1 cellular context compared by ENCODE assay signal in the genomic region with DNA sequence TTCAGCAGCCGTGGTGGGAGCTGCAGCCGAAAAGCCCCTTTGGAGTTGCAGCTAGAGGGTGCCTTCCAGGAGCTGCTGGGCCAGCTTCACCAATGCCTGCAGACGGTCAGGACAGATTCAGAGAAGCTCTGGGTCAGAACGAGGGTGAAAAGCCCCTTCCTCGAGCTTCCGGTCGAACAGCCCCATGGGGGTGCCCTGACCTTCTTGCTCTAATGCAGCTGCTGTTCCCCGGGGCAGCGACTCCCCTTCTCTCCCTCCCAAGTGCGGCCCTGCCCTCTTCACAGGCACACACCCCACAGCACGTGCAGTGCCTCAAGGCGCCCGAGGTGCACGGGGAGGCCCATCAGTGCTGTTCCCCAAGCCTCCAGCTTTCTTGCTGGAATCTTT.
TF ChIP-seq lines count a peak whose summit lies in the region.

No MANE protein-coding gene starts in this region.

TF ChIP-seq in GM12878, 131 proteins besides CTCF, POLR2A, EP300 and RAD21:
- TF ChIP-seq NFXL1 (IDR thresholded peaks at IDR 0.05; ENCODE audit: borderline replicate concordance), result no peak
- TF ChIP-seq TAF1 (IDR thresholded peaks at IDR 0.05; ENCODE audit: borderline replicate concordance, low read depth, low read length), result no peak
- TF ChIP-seq BHLHE40 (IDR thresholded peaks at IDR 0.05; ENCODE audit: borderline replicate concordance in 1 of 2, low read depth in 2 of 2, low read length in 1 of 2), result peak; percentile 85 to 95; a peak in 3 of 4 replicates
- TF ChIP-seq, protein P1, sequence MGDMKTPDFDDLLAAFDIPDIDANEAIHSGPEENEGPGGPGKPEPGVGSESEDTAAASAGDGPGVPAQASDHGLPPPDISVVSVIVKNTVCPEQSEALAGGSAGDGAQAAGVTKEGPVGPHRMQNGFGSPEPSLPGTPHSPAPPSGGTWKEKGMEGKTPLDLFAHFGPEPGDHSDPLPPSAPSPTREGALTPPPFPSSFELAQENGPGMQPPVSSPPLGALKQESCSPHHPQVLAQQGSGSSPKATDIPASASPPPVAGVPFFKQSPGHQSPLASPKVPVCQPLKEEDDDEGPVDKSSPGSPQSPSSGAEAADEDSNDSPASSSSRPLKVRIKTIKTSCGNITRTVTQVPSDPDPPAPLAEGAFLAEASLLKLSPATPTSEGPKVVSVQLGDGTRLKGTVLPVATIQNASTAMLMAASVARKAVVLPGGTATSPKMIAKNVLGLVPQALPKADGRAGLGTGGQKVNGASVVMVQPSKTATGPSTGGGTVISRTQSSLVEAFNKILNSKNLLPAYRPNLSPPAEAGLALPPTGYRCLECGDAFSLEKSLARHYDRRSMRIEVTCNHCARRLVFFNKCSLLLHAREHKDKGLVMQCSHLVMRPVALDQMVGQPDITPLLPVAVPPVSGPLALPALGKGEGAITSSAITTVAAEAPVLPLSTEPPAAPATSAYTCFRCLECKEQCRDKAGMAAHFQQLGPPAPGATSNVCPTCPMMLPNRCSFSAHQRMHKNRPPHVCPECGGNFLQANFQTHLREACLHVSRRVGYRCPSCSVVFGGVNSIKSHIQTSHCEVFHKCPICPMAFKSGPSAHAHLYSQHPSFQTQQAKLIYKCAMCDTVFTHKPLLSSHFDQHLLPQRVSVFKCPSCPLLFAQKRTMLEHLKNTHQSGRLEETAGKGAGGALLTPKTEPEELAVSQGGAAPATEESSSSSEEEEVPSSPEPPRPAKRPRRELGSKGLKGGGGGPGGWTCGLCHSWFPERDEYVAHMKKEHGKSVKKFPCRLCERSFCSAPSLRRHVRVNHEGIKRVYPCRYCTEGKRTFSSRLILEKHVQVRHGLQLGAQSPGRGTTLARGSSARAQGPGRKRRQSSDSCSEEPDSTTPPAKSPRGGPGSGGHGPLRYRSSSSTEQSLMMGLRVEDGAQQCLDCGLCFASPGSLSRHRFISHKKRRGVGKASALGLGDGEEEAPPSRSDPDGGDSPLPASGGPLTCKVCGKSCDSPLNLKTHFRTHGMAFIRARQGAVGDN (IDR thresholded peaks at IDR 0.05), result peak; percentile 97
- TF ChIP-seq NRF1 (conservative IDR thresholded peaks at IDR 0.05; ENCODE audit: low read depth, low read length), result no peak
- TF ChIP-seq NR2F1 (conservative IDR thresholded peaks at IDR 0.05), result peak; percentile 38
- peak; percentile 66 for TF ChIP-seq MAX (IDR thresholded peaks at IDR 0.05; ENCODE audit: low read depth, low read length)
- TF ChIP-seq TCF12 (IDR thresholded peaks at IDR 0.05; ENCODE audit: low read depth, low read length), result 0 out of 2 replicates have a peak, but pooled peaks have one; percentile 19
- TF ChIP-seq EED (IDR thresholded peaks at IDR 0.05; ENCODE audit: low read depth), result 0 out of 2 replicates have a peak, but pooled peaks have one; percentile 14
